ENCODE assay signal across 1 cellular context in genomic region chr2:42693013-42693575, GRCh38.
TF ChIP-seq lines count a peak whose summit lies in the region.

No MANE protein-coding gene starts in this region.

TF ChIP-seq in GM23338, 12 proteins besides CTCF, POLR2A, EP300 and RAD21 (continued from another document):
- TF ChIP-seq ZNF462 (CRISPR knock-in tag; IDR thresholded peaks at IDR 0.05) (no peak), STAT1 (IDR thresholded peaks at IDR 0.05; ENCODE audit: unreplicated experiment) (no peak), EZH2phosphoT487 (IDR thresholded peaks at IDR 0.05; ENCODE audit: unreplicated experiment) (no peak), ZNF331 (CRISPR knock-in tag; IDR thresholded peaks at IDR 0.05; ENCODE audit: low read depth) (no peak)
